ENCODE assay signal across 8 cellular contexts in genomic region chr7:2757904-2758672, GRCh38.
DNase-seq lines count a peak whose midpoint lies in the region; ATAC-seq and TF ChIP-seq lines count a peak whose summit lies in the region.

No MANE protein-coding gene starts in this region.

- peak overlapping the region; percentile 98 for H3K27ac Mint-ChIP-seq in activated CD8-positive, alpha-beta T cell treated with anti-CD3 and anti-CD28 coated beads for 36 hours
- peak overlapping the region; percentile 83 for H3K27ac Mint-ChIP-seq in neural crest cell (ENCODE audit: unreplicated experiment)

- peak; percentile 69 for TF ChIP-seq POLR2A in erythroblast (IDR thresholded peaks at IDR 0.05; ENCODE audit: low read length)
- no peak for TF ChIP-seq POLR2A in suprapubic skin (IDR thresholded peaks at IDR 0.05)

- CTCF ChIA-PET in AG04450 (lab: Charles Lee), result interaction anchor here (0.6 to 1.5 kb wide), 6 partner anchors 27 to 137 kb away, joined by 3 to 7 read pairs (median 4); no protein-coding TSS in a partner anchor
- CTCF ChIA-PET in activated CD8-positive, alpha-beta T cell treated with anti-CD3 and anti-CD28 coated beads for 36 hours (lab: Charles Lee), result interaction anchor here (0.7 to 4.1 kb wide), 13 partner anchors 11 to 288 kb away, joined by 3 to 21 read pairs (median 3); no protein-coding TSS in a partner anchor

- peaks cover 26% of the 10 kb centered on the region for H3K36me3 Mint-ChIP-seq in activated CD8-positive, alpha-beta T cell treated with anti-CD3 and anti-CD28 coated beads for 36 hours (ENCODE audit: low read depth)
- peaks cover 18% of the 10 kb centered on the region for H3K36me3 Mint-ChIP-seq in neural crest cell (ENCODE audit: low read depth)

- peaks cover 3% of the 10 kb centered on the region for H3K9me3 Mint-ChIP-seq in activated CD8-positive, alpha-beta T cell treated with anti-CD3 and anti-CD28 coated beads for 36 hours
- no peaks in the 10 kb centered on the region for H3K9me3 Mint-ChIP-seq in neural crest cell

- H3K4me3 ChIP-seq in AG04450 (ENCODE audit: low read depth, low read length) (peak overlapping the region; percentile 30), suprapubic skin (peak overlapping the region; percentile 14)

- TF ChIP-seq EP300 in suprapubic skin (IDR thresholded peaks at IDR 0.05), result no peak

- POLR2A ChIA-PET in AG04450 (lab: Yijun Ruan, JAX), result interaction anchor here (0.5 to 2.1 kb wide), 13 partner anchors 11 to 116 kb away, joined by 3 to 15 read pairs (median 5); no protein-coding TSS in a partner anchor
- POLR2A ChIA-PET in activated CD8-positive, alpha-beta T cell treated with anti-CD3 and anti-CD28 coated beads for 36 hours (lab: Charles Lee), result interaction anchor here (0.6 to 2.4 kb wide), 15 partner anchors 12 to 137 kb away, joined by 3 to 13 read pairs (median 3); no protein-coding TSS in a partner anchor

- peaks cover 4% of the 10 kb centered on the region for H3K9me3 ChIP-seq in AG04450 (ENCODE audit: control insufficient read depth, insufficient read depth, low read length)
- no peaks in the 10 kb centered on the region for H3K9me3 ChIP-seq in suprapubic skin

- peak overlapping the region; percentile 67 for H3K4me3 Mint-ChIP-seq in activated CD8-positive, alpha-beta T cell treated with anti-CD3 and anti-CD28 coated beads for 36 hours
- peak overlapping the region; percentile 25 for H3K4me3 Mint-ChIP-seq in neural crest cell

- peaks cover 43% of the 10 kb centered on the region for H3K4me1 Mint-ChIP-seq in activated CD8-positive, alpha-beta T cell treated with anti-CD3 and anti-CD28 coated beads for 36 hours (ENCODE audit: low read depth)
- H3K4me1 Mint-ChIP-seq in neural crest cell, result peaks cover 44% of the 10 kb centered on the region

- H3K27me3 Mint-ChIP-seq in activated CD8-positive, alpha-beta T cell treated with anti-CD3 and anti-CD28 coated beads for 36 hours, result no peaks in the 10 kb centered on the region
- H3K27me3 Mint-ChIP-seq in neural crest cell (ENCODE audit: low read depth), result no peaks in the 10 kb centered on the region

- peaks cover 68% of the 10 kb centered on the region for H3K4me1 ChIP-seq in suprapubic skin

- DNase-seq in AG04450 (ENCODE audit: low read depth, low spot score) (peak; percentile 95), NCI-H460 (ENCODE audit: extremely low read depth, low read depth) (peak; percentile 97), erythroblast (lab: John Stamatoyannopoulos, UW) (peak; percentile 96 to 97), neural crest cell (ENCODE audit: low read depth, low spot score) (no peak), suprapubic skin (ENCODE audit: low spot score in 2 of 2) (no peak)
- DNase-seq in activated CD8-positive, alpha-beta T cell treated with anti-CD3 and anti-CD28 coated beads for 36 hours, result peak; percentile 92

- intact Hi-C loops in activated CD8-positive, alpha-beta T cell treated with anti-CD3 and anti-CD28 coated beads for 36 hours (cut with micrococcal nuclease), result no loop called here

- H3K36me3 ChIP-seq in suprapubic skin, result no peaks in the 10 kb centered on the region

- no peaks in the 10 kb centered on the region for H3K27me3 ChIP-seq in AG04450 (ENCODE audit: control insufficient read depth, insufficient read depth, low read length)
- H3K27me3 ChIP-seq in suprapubic skin, result no peaks in the 10 kb centered on the region

- ATAC-seq in GM18520 (IDR thresholded peaks at IDR 0.05; ENCODE audit: unreplicated experiment) (peak; percentile 66), HG03025 (IDR thresholded peaks at IDR 0.05; ENCODE audit: low FRiP score, unreplicated experiment) (peak; percentile 65)
- ATAC-seq in activated CD8-positive, alpha-beta T cell treated with anti-CD3 and anti-CD28 coated beads for 36 hours, result peak; percentile 96

- TF ChIP-seq CTCF in AG04450 (IDR thresholded peaks at IDR 0.05; ENCODE audit: low read depth, low read length) (no peak), neural crest cell (conservative IDR thresholded peaks at IDR 0.05) (no peak), suprapubic skin (IDR thresholded peaks at IDR 0.05) (no peak)
- TF ChIP-seq CTCF in activated CD8-positive, alpha-beta T cell treated with anti-CD3 and anti-CD28 coated beads for 36 hours (IDR thresholded peaks at IDR 0.05), result no peak

- 24% methylated on average over 12 of the region's 12 CpGs for WGBS in suprapubic skin

- peak overlapping the region; percentile 97 for H3K27ac ChIP-seq in AG04450 (ENCODE audit: low read depth, low read length)
- H3K27ac ChIP-seq in suprapubic skin, result peak overlapping the region; percentile 83

Comparison
In these comparisons a context has a peak if more than half of its experiments do, and no peak if none do; other contexts are left out.
1. DNase-seq: peak in AG04450 (single experiment), NCI-H460 (single experiment), activated CD8-positive, alpha-beta T cell treated with anti-CD3 and anti-CD28 coated beads for 36 hours (single experiment) and erythroblast (2 of 2); none in neural crest cell (single experiment) and suprapubic skin (0 of 2).
2. Peak in every context shown above with its lines, with median percentiles within 50 percentile points of each other: ATAC-seq.